In genomic region chr18:77062518-77063003, GRCh38 we compare ENCODE assay signal across 8 cellular contexts.
A peak's percentile ranks its signal among the peaks of the same experiment; 100 is the strongest.
DNase-seq lines count a peak whose midpoint lies in the region; ATAC-seq lines count a peak whose summit lies in the region.

No MANE protein-coding gene starts in this region.

- intact Hi-C loops in CD4-positive, alpha-beta memory T cell (cut with micrococcal nuclease) = loop anchor here (1.0 to 10.0 kb wide), 7 partner anchors 7 to 238 kb away; partner anchors contain the start of genes MBP and ZNF236

- peaks cover 74 to 89% (median 82%) of the 10 kb centered on the region in 4 donors for H3K4me1 Mint-ChIP-seq in CD4-positive, alpha-beta memory T cell

- H3K4me3 ChIP-seq in CD4-positive, alpha-beta memory T cell (ENCODE audit: low read length in 2 of 2) = peak overlapping the region; percentile 8 to 19

- no peaks in the 10 kb centered on the region for H3K27me3 ChIP-seq in CD4-positive, alpha-beta memory T cell (ENCODE audit: insufficient read depth, low read length)

- H3K9me3 Mint-ChIP-seq in CD4-positive, alpha-beta memory T cell = peaks cover 0 to 2% (median 0%) of the 10 kb centered on the region in 8 donors

- peaks cover 10% of the 10 kb centered on the region for H3K36me3 ChIP-seq in CD4-positive, alpha-beta memory T cell (ENCODE audit: insufficient read depth, low read length)

- DNase-seq in CD4-positive, alpha-beta memory T cell = peak; percentile 85 to 93 (median 90)
- DNase-seq in activated T-cell treated with anti-CD3 and anti-CD28 coated beads for 24 hours (ENCODE audit: low read depth) (peak; percentile 59), iris pigment epithelial cell (ENCODE audit: low read depth) (peak; percentile 99), OCI-M1 (lab: John Stamatoyannopoulos, UW) (no peak), NCI-H1048 (lab: John Stamatoyannopoulos, UW) (no peak), NCI-H524 (lab: John Stamatoyannopoulos, UW) (no peak)

- no peaks in the 10 kb centered on the region for H3K27me3 Mint-ChIP-seq in CD4-positive, alpha-beta memory T cell

- peaks cover 34 to 45% of the 10 kb centered on the region in 2 donors for H3K36me3 Mint-ChIP-seq in CD4-positive, alpha-beta memory T cell

- H3K4me1 ChIP-seq in CD4-positive, alpha-beta memory T cell (ENCODE audit: insufficient read depth, low read length) = peaks cover 95% of the 10 kb centered on the region

- peak overlapping the region; percentile 61 to 92 (median 81) for H3K4me3 Mint-ChIP-seq in CD4-positive, alpha-beta memory T cell

- H3K9me3 ChIP-seq in CD4-positive, alpha-beta memory T cell (ENCODE audit: control insufficient read depth in 1 of 2, low read length in 2 of 2) = no peaks in the 10 kb centered on the region

- H3K27ac ChIP-seq in CD4-positive, alpha-beta memory T cell (ENCODE audit: low read depth, low read length) = peak overlapping the region; percentile 77

- ATAC-seq in GM19468 (IDR thresholded peaks at IDR 0.05; ENCODE audit: extremely low read depth, unreplicated experiment) (peak; percentile 45), HG03575 (IDR thresholded peaks at IDR 0.05; ENCODE audit: extremely low read depth, insufficient number of reproducible peaks, low FRiP score, unreplicated experiment) (peak; percentile 29)

- H3K27ac Mint-ChIP-seq in CD4-positive, alpha-beta memory T cell = peak overlapping the region; percentile 97 to 100 (median 99)

- CTCF ChIA-PET in CD4-positive, alpha-beta memory T cell (lab: Charles Lee; ENCODE audit: partially characterized antibody) = interaction anchor here (1.0 to 3.7 kb wide), 12 partner anchors 7 to 145 kb away, joined by 3 to 23 read pairs (median 5); no protein-coding TSS in a partner anchor

- POLR2A ChIA-PET in CD4-positive, alpha-beta memory T cell (lab: Charles Lee; ENCODE audit: partially characterized antibody) = interaction anchor here (0.9 to 15.4 kb wide), 23 partner anchors 8 to 1852 kb away, joined by 3 to 160 read pairs (median 6); partner anchors contain the start of genes MBP and TSHZ1

Comparison
In these comparisons a context has a peak if more than half of its experiments do, and no peak if none do; other contexts are left out.
1. DNase-seq: peak in CD4-positive, alpha-beta memory T cell (5 of 5), activated T-cell treated with anti-CD3 and anti-CD28 coated beads for 24 hours (single experiment) and iris pigment epithelial cell (single experiment); none in OCI-M1 (single experiment), NCI-H1048 (single experiment) and NCI-H524 (0 of 2).